7 cellular contexts compared by ENCODE assay signal in genomic region chr11:86069408-86070086, GRCh38. TPM values are rescaled to one million over a fixed set of nuclear protein-coding genes. Genes with fewer than 3 reads are reported as not detected.
A peak's percentile ranks its signal among the peaks of the same experiment; 100 is the strongest.
DNase-seq lines count a peak whose midpoint lies in the region; ATAC-seq, FAIRE-seq and TF ChIP-seq lines count a peak whose summit lies in the region.

No MANE protein-coding gene starts in this region.

- peak overlapping the region; percentile 95 for H3K27ac Mint-ChIP-seq in activated B cell treated with CpG ODN at 0.5 μM for 24 hours

- no peaks in the 10 kb centered on the region for H3K9me3 Mint-ChIP-seq in activated B cell treated with CpG ODN at 0.5 μM for 24 hours

- DNase-seq in GM03348 (ENCODE audit: low spot score) (peak; percentile 78), LHCN-M2 (ENCODE audit: low read depth) (peak; percentile 92), activated B cell treated with CpG ODN at 0.5 μM for 24 hours (no peak), frontal cortex (ENCODE audit: low spot score in 2 of 2) (peak; percentile 33 to 37), NCI-H187 treated with DMSO at 0.1 percent for 48 hours (lab: John Stamatoyannopoulos, UW) (no peak)

- peaks cover 15% of the 10 kb centered on the region for H3K4me1 ChIP-seq in neuron (ENCODE audit: insufficient read depth, low read length)

- H2AFZ ChIP-seq in neuron (ENCODE audit: low read depth, low read length), result peak overlapping the region; percentile 49

- no peak for TF ChIP-seq CTCF in activated B cell treated with CpG ODN at 0.5 μM for 24 hours (IDR thresholded peaks at IDR 0.05)

- H3K36me3 ChIP-seq in neuron (ENCODE audit: insufficient read depth, low read length), result no peaks in the 10 kb centered on the region

- FAIRE-seq in frontal cortex (lab: Jason Lieb, UNC), result no peak

- H3K27me3 ChIP-seq in neuron (ENCODE audit: insufficient read depth, low read length), result no peaks in the 10 kb centered on the region

- H3K9me3 ChIP-seq in neuron (ENCODE audit: low read length), result no peaks in the 10 kb centered on the region

- POLR2A ChIA-PET in activated B cell treated with CpG ODN at 0.5 μM for 24 hours (lab: Charles Lee), result interaction anchor here (0.6 to 5.3 kb wide), 30 partner anchors 9 to 441 kb away, joined by 3 to 65 read pairs (median 5); partner anchors contain the start of genes CCDC83, EED, HIKESHI and TMEM126B

- peak overlapping the region; percentile 97 for H3K4me3 Mint-ChIP-seq in activated B cell treated with CpG ODN at 0.5 μM for 24 hours

- peaks cover 18% of the 10 kb centered on the region for H3K36me3 Mint-ChIP-seq in activated B cell treated with CpG ODN at 0.5 μM for 24 hours (ENCODE audit: low read depth)

- ATAC-seq in GM21737 (IDR thresholded peaks at IDR 0.05; ENCODE audit: unreplicated experiment), result peak; percentile 16
- ATAC-seq in activated B cell treated with CpG ODN at 0.5 μM for 24 hours (ENCODE audit: low read depth), result no peak

- H3K4me3 ChIP-seq in neuron (ENCODE audit: low read length), result peak overlapping the region; percentile 93

- no peaks in the 10 kb centered on the region for H3K27me3 Mint-ChIP-seq in activated B cell treated with CpG ODN at 0.5 μM for 24 hours

- H3K4me1 Mint-ChIP-seq in activated B cell treated with CpG ODN at 0.5 μM for 24 hours, result peaks cover 45% of the 10 kb centered on the region

- CTCF ChIA-PET in activated B cell treated with CpG ODN at 0.5 μM for 24 hours (lab: Charles Lee), result interaction anchor here (1.2 to 3.5 kb wide), 6 partner anchors 25 to 133 kb away, joined by 4 to 35 read pairs (median 6); no protein-coding TSS in a partner anchor

- intact Hi-C loops in activated B cell treated with CpG ODN at 0.5 μM for 24 hours (cut with micrococcal nuclease), result loop anchor here (1.0 to 5.0 kb wide), 10 partner anchors 27 to 968 kb away; partner anchors contain the start of genes HIKESHI, TMEM126B and TMEM135

RNA-seq across cellular contexts. Expression of gene PICALM, which starts 0.7 kb away (rescaled TPM):
- total RNA-seq in LHCN-M2 (2014; rRNA removed), result 168 and 186 TPM in 2 replicates
- polyA plus RNA-seq in LHCN-M2 (2012), result 119 TPM
- 118 and 139 TPM in 2 replicates for total RNA-seq in activated B cell treated with CpG ODN at 0.5 μM for 24 hours
- total RNA-seq in frontal cortex, result 1,205 TPM

Comparison
In these comparisons a context has a peak if more than half of its experiments do, and no peak if none do; other contexts are left out.
1. DNase-seq: peak in GM03348 (single experiment), LHCN-M2 (single experiment) and frontal cortex (2 of 2); none in activated B cell treated with CpG ODN at 0.5 μM for 24 hours (single experiment) and NCI-H187 treated with DMSO at 0.1 percent for 48 hours (single experiment).